ENCODE assay signal across 8 cellular contexts in the genomic region with DNA sequence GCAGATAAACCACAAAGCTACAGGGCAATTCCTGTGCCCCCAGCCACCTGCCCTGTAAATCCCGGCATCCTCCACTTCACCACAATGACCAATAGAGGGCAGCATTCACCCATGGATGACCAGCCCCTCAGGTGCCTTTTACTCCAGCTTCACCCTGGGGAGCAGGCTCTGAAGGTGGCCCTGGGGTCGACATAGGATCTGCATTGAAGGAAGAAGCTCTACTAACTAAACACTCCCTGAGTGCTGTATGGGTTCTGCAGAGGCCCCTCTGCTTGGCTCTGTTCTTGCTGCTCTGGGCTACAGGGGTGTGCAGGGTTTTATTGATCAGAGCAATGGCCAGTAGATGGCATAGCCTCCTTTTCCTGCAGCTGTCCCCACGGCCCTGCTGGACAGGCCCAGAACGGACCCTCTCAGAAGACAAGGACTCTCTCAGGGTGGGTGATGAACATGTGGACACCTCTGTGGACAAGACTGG. TPM values are rescaled to one million over a fixed set of nuclear protein-coding genes. Genes with fewer than 3 reads are reported as not detected.
DNase-seq lines count a peak whose midpoint lies in the region; ATAC-seq and TF ChIP-seq lines count a peak whose summit lies in the region.

No MANE protein-coding gene starts in this region.

- H3K27me3 Mint-ChIP-seq in activated CD4-positive, alpha-beta memory T cell treated with anti-CD3 and anti-CD28 coated beads for 36 hours, result no peaks in the 10 kb centered on the region

- no peak overlapping the region for H3K4me3 Mint-ChIP-seq in activated CD4-positive, alpha-beta memory T cell treated with anti-CD3 and anti-CD28 coated beads for 36 hours

- H3K27ac ChIP-seq in neuronal stem cell (replicated peaks; ENCODE audit: low read length), result no peak overlapping the region

- no peak overlapping the region for H3K23ac ChIP-seq in neuronal stem cell (ENCODE audit: low read depth, low read length, poor library complexity)

- intact Hi-C loops in activated CD4-positive, alpha-beta memory T cell treated with anti-CD3 and anti-CD28 coated beads for 36 hours (cut with micrococcal nuclease), result no loop called here

- peak; percentile 81 for ATAC-seq in HG02885 (IDR thresholded peaks at IDR 0.05; ENCODE audit: poor library complexity, unreplicated experiment)
- ATAC-seq in HG03469 (IDR thresholded peaks at IDR 0.05; ENCODE audit: unreplicated experiment), result no peak

- POLR2A ChIA-PET in activated CD4-positive, alpha-beta memory T cell treated with anti-CD3 and anti-CD28 coated beads for 36 hours (lab: Charles Lee), result no interaction called here

- H3K18ac ChIP-seq in neuronal stem cell (ENCODE audit: low read length), result no peak overlapping the region

- DNase-seq in AG08396 (ENCODE audit: low spot score) (peak; percentile 77), NCI-H2196 (lab: John Stamatoyannopoulos, UW; ENCODE audit: unreplicated experiment) (peak; percentile 60), fibroblast of the conjunctiva (ENCODE audit: low read depth) (peak; percentile 32), neuronal stem cell (ENCODE audit: low spot score) (peak; percentile 67)
- peak; percentile 52 for DNase-seq in activated CD4-positive, alpha-beta memory T cell treated with anti-CD3 and anti-CD28 coated beads for 36 hours

- no peak overlapping the region for H3K4me3 ChIP-seq in neuronal stem cell (ENCODE audit: low read length in 2 of 2)

- H3K9me3 Mint-ChIP-seq in activated CD4-positive, alpha-beta memory T cell treated with anti-CD3 and anti-CD28 coated beads for 36 hours, result peaks cover 2% of the 10 kb centered on the region

- peak overlapping the region; percentile 82 for H4K8ac ChIP-seq in neuronal stem cell (ENCODE audit: low read depth, low read length)

- no peak overlapping the region for H2BK15ac ChIP-seq in neuronal stem cell (ENCODE audit: low read length)

- H3K4me2 ChIP-seq in neuronal stem cell (ENCODE audit: insufficient read depth, low read length, poor library complexity, severe bottlenecking), result no peak overlapping the region

- no peaks in the 10 kb centered on the region for H3K4me1 Mint-ChIP-seq in activated CD4-positive, alpha-beta memory T cell treated with anti-CD3 and anti-CD28 coated beads for 36 hours (ENCODE audit: low read depth)

- no peaks in the 10 kb centered on the region for H3K4me1 ChIP-seq in neuronal stem cell (ENCODE audit: control insufficient read depth in 2 of 2, insufficient read depth in 1 of 2, low read depth in 1 of 2, low read length in 2 of 2)

- CTCF ChIA-PET in activated CD4-positive, alpha-beta memory T cell treated with anti-CD3 and anti-CD28 coated beads for 36 hours (lab: Charles Lee), result interaction anchor here (0.8 to 1.4 kb wide), 3 partner anchors 19 to 1064 kb away, joined by 3 to 5 read pairs (median 3); no protein-coding TSS in a partner anchor

- no peak overlapping the region for H2AFZ ChIP-seq in neuronal stem cell (ENCODE audit: low read length)

- peaks cover 0 to 2% of the 10 kb centered on the region in 2 donors for H3K9me3 ChIP-seq in neuronal stem cell (replicated peaks in 1 of 2; ENCODE audit: control insufficient read depth in 2 of 2, insufficient read depth in 1 of 2, low read depth in 1 of 2, low read length in 2 of 2)

- no peaks in the 10 kb centered on the region for H3K36me3 Mint-ChIP-seq in activated CD4-positive, alpha-beta memory T cell treated with anti-CD3 and anti-CD28 coated beads for 36 hours

- H2BK12ac ChIP-seq in neuronal stem cell (ENCODE audit: low read length), result no peak overlapping the region

- H3K9ac ChIP-seq in neuronal stem cell (ENCODE audit: low read depth, low read length, poor library complexity), result no peak overlapping the region

- H3K79me1 ChIP-seq in neuronal stem cell (ENCODE audit: low read depth, low read length), result no peaks in the 10 kb centered on the region

- no peak overlapping the region for H3K27ac Mint-ChIP-seq in activated CD4-positive, alpha-beta memory T cell treated with anti-CD3 and anti-CD28 coated beads for 36 hours

- peaks cover 0 to 7% (median 0%) of the 10 kb centered on the region in 3 experiments for H3K27me3 ChIP-seq in neuronal stem cell (ENCODE audit: control insufficient read depth in 3 of 3, insufficient read depth in 3 of 3, low read depth in 1 of 3, low read length in 3 of 3)

- no CpG with 5 or more reads among the region's 4 CpGs for WGBS in neuronal stem cell (ENCODE audit: extremely low coverage in 2 of 2, insufficient read length in 2 of 2, insufficient replicate concordance in 1 of 2), 2 donors

- no peak overlapping the region for H2AK5ac ChIP-seq in neuronal stem cell (ENCODE audit: low read depth, low read length)

- no peak overlapping the region for H3K4ac ChIP-seq in neuronal stem cell (ENCODE audit: low read length)

- no peak overlapping the region for H2BK5ac ChIP-seq in neuronal stem cell (ENCODE audit: low read length)

- H2BK120ac ChIP-seq in neuronal stem cell (ENCODE audit: low read depth, low read length), result no peak overlapping the region

- peak; percentile 87 for TF ChIP-seq CTCF in GM12872 (IDR thresholded peaks at IDR 0.05; ENCODE audit: insufficient read depth, low read depth, low read length)

- H3K36me3 ChIP-seq in neuronal stem cell (replicated peaks in 1 of 2; ENCODE audit: control insufficient read depth in 2 of 2, insufficient read depth in 2 of 2, low read length in 2 of 2), result no peaks in the 10 kb centered on the region

- H3K14ac ChIP-seq in neuronal stem cell (ENCODE audit: low read length), result no peak overlapping the region

- H4K91ac ChIP-seq in neuronal stem cell (ENCODE audit: low read depth, low read length, poor library complexity), result no peak overlapping the region

RNA-seq across cellular contexts. Expression of gene CST4, which starts 20.3 kb away (rescaled TPM):
- total RNA-seq in activated CD4-positive, alpha-beta memory T cell treated with anti-CD3 and anti-CD28 coated beads for 36 hours, result not detected
- polyA plus RNA-seq in neuronal stem cell (2013, experiment 1 of 2), result not detected
- not detected for polyA plus RNA-seq in neuronal stem cell (2013, experiment 2 of 2)

RNA-seq across cellular contexts. Expression of gene CST3, which starts 30.8 kb away (rescaled TPM):
- under 1 TPM; 0.26 to 0.29 TPM for total RNA-seq in activated CD4-positive, alpha-beta memory T cell treated with anti-CD3 and anti-CD28 coated beads for 36 hours
- 110 TPM for polyA plus RNA-seq in neuronal stem cell (2013, experiment 1 of 2)
- 110 TPM for polyA plus RNA-seq in neuronal stem cell (2013, experiment 2 of 2)
